In genomic region chr20:23637282-23638221, GRCh38 we compare ENCODE assay signal across 8 cellular contexts. TPM values are rescaled to one million over a fixed set of nuclear protein-coding genes. Genes with fewer than 3 reads are reported as not detected.
A peak's percentile ranks its signal among the peaks of the same experiment; 100 is the strongest.
DNase-seq lines count a peak whose midpoint lies in the region; TF ChIP-seq lines count a peak whose summit lies in the region.

TSS of gene CST3 (minus strand) at chr20:23637955. CDS start at chr20:23637862, 93 bp downstream.

- peak; percentile 56 to 88 for TF ChIP-seq POLR2A in thyroid gland (IDR thresholded peaks at IDR 0.05)

- no peaks in the 10 kb centered on the region for H3K9me3 Mint-ChIP-seq in activated naive CD4-positive, alpha-beta T cell treated with anti-CD3 and anti-CD28 coated beads, Interleukin-2, amount 10 ng/mL, durations not matched to agents 7 days and 5 days
- H3K9me3 Mint-ChIP-seq in HFFc6: no peaks in the 10 kb centered on the region

- peaks cover 0 to 12% of the 10 kb centered on the region in 2 donors for H3K36me3 ChIP-seq in thyroid gland

- peaks cover 9 to 22% of the 10 kb centered on the region in 2 donors for H3K4me1 ChIP-seq in thyroid gland

- no peaks in the 10 kb centered on the region for H3K9me3 ChIP-seq in thyroid gland

- peak within 1 kb of the TSS; percentile 83 to 91 (median 86) for H3K4me3 ChIP-seq in thyroid gland (replicated peaks in 1 of 3)

- H3K36me3 Mint-ChIP-seq in activated naive CD4-positive, alpha-beta T cell treated with anti-CD3 and anti-CD28 coated beads, Interleukin-2, amount 10 ng/mL, durations not matched to agents 7 days and 5 days: no peaks in the 10 kb centered on the region
- H3K36me3 Mint-ChIP-seq in HFFc6 (ENCODE audit: low read depth): peaks cover 17% of the 10 kb centered on the region

- 0 to 1% methylated on average over 29 to 46 of the region's 92 CpGs for WGBS in thyroid gland, 2 donors

- peaks cover 7% of the 10 kb centered on the region for H3K4me1 Mint-ChIP-seq in activated naive CD4-positive, alpha-beta T cell treated with anti-CD3 and anti-CD28 coated beads, Interleukin-2, amount 10 ng/mL, durations not matched to agents 7 days and 5 days
- peaks cover 33% of the 10 kb centered on the region for H3K4me1 Mint-ChIP-seq in HFFc6 (ENCODE audit: low read depth)

- H3K27ac ChIP-seq in epithelial cell of prostate (peak within 1 kb of the TSS; percentile 88), thyroid gland (peak within 1 kb of the TSS; percentile 63 to 91 (median 86))

- DNase-seq in activated naive CD4-positive, alpha-beta T cell treated with anti-CD3 and anti-CD28 coated beads, Interleukin-2, amount 10 ng/mL, durations not matched to agents 7 days and 5 days: peak; percentile 29
- no peak for DNase-seq in activated naive CD4-positive, alpha-beta T cell (lab: John Stamatoyannopoulos, UW)
- peak; percentile 79 for DNase-seq in HFFc6
- peak; percentile 79 for DNase-seq in NCI-H1105 (lab: John Stamatoyannopoulos, UW)
- peak; percentile 98 for DNase-seq in SW480 (ENCODE audit: low spot score)
- no peak for DNase-seq in epithelial cell of prostate (ENCODE audit: low read depth, low spot score)
- DNase-seq in mesenteric fat pad (ENCODE audit: low spot score): peak; percentile 96
- peak; percentile 86 to 88 for DNase-seq in thyroid gland

- H3K27me3 Mint-ChIP-seq in activated naive CD4-positive, alpha-beta T cell treated with anti-CD3 and anti-CD28 coated beads, Interleukin-2, amount 10 ng/mL, durations not matched to agents 7 days and 5 days: peaks cover 53% of the 10 kb centered on the region
- H3K27me3 Mint-ChIP-seq in HFFc6 (ENCODE audit: insufficient read depth): no peaks in the 10 kb centered on the region; the same call in 1 of the 2 replicates

- CTCF ChIA-PET in activated naive CD4-positive, alpha-beta T cell treated with anti-CD3 and anti-CD28 coated beads, Interleukin-2, amount 10 ng/mL, durations not matched to agents 7 days and 5 days (lab: Charles Lee): no interaction called here

- no peaks in the 10 kb centered on the region for H3K27me3 ChIP-seq in thyroid gland

- no peak within 1 kb of the TSS for H3K27ac Mint-ChIP-seq in activated naive CD4-positive, alpha-beta T cell treated with anti-CD3 and anti-CD28 coated beads, Interleukin-2, amount 10 ng/mL, durations not matched to agents 7 days and 5 days
- peak within 1 kb of the TSS; percentile 91 for H3K27ac Mint-ChIP-seq in HFFc6

- intact Hi-C loops in thyroid gland (cut with DNase I): no loop called here

- TF ChIP-seq CTCF in HFFc6 (IDR thresholded peaks at IDR 0.05) (no peak), thyroid gland (IDR thresholded peaks at IDR 0.05) (no peak)

- H3K4me3 Mint-ChIP-seq in activated naive CD4-positive, alpha-beta T cell treated with anti-CD3 and anti-CD28 coated beads, Interleukin-2, amount 10 ng/mL, durations not matched to agents 7 days and 5 days: peak within 1 kb of the TSS; percentile 45
- peak within 1 kb of the TSS; percentile 92 for H3K4me3 Mint-ChIP-seq in HFFc6

RNA-seq across cellular contexts. Expression of gene CST3, which starts in this region (rescaled TPM):
- total RNA-seq in HFFc6 (2021; fragmentation: NEBNext Ultra II Directional; extraction: Animal tissue kit (Norgen Biotek cat#: 25700)): 100 to 1,000 TPM; 211 to 296 (median 234) TPM
- total RNA-seq in mesenteric fat pad: 1,237 TPM
- 1,000 to 10,000 TPM in 2 of 4 donors, 100 to 1,000 TPM in 2; 638 to 1,425 (median 898) TPM for total RNA-seq in thyroid gland

Comparison
In these comparisons a context has a peak if more than half of its experiments do, and no peak if none do; other contexts are left out.
1. DNase-seq: peak in activated naive CD4-positive, alpha-beta T cell treated with anti-CD3 and anti-CD28 coated beads, Interleukin-2, amount 10 ng/mL, durations not matched to agents 7 days and 5 days (single experiment), HFFc6 (single experiment), NCI-H1105 (single experiment), SW480 (single experiment), mesenteric fat pad (single experiment) and thyroid gland (2 of 2); none in activated naive CD4-positive, alpha-beta T cell (0 of 4) and epithelial cell of prostate (single experiment).